In the genomic region with DNA sequence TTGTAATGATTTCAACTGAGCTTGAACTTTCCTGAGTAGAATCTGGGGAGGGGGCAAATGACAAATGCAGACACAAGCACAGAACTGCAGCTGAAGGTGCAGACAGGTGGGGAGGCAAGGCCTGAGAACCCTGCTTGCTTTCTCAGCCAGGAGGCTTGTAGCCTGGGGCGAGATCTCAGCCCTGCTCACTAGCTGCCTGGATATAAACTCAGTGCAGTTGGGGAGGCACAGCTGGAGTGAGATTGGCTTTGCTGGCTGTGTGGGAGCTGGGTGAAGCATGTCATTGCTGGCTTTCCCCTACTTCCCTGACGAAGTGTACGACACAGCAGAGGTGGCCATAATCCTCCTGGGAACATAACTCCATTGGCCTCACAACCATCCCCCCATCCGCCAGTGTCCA, we compare ENCODE assay signal across 30 cellular contexts. TPM values are rescaled to one million over a fixed set of nuclear protein-coding genes. Genes with fewer than 3 reads are reported as not detected.
"Had no signal": no experiment of that assay in that cellular context is flagged by ENCODE, and none has a peak within 500 bp of the region (broad histone marks: within the 10 kb centered on the region; RNA-seq: fewer than 3 reads in every experiment).

No MANE protein-coding gene starts in this region.

- H3K4me1 Mint-ChIP-seq: endodermal cell had no signal

- H3K36me3 ChIP-seq: colonic mucosa, esophagus muscularis mucosa, esophagus squamous epithelium, gastrocnemius medialis, gastroesophageal sphincter, heart left ventricle had no signal

- H3K27me3 ChIP-seq: colonic mucosa, esophagus muscularis mucosa, esophagus squamous epithelium, foreskin keratinocyte, gastrocnemius medialis, gastroesophageal sphincter had no signal

- H3K4me1 ChIP-seq: colonic mucosa, esophagus muscularis mucosa, esophagus squamous epithelium, foreskin keratinocyte, gastrocnemius medialis, gastroesophageal sphincter, heart left ventricle had no signal

- H3K9me3 ChIP-seq: colonic mucosa, esophagus muscularis mucosa, esophagus squamous epithelium, gastrocnemius medialis, gastroesophageal sphincter had no signal

- DNase-seq: colonic mucosa; cortex of kidney; dermis blood vessel endothelial cell; dorsolateral prefrontal cortex; effector CD4-positive, alpha-beta T cell; effector CD8-positive, alpha-beta T cell; effector memory CD4-positive, alpha-beta T cell; effector memory CD8-positive, alpha-beta T cell; endodermal cell; erythroblast; esophagus squamous epithelium; foreskin fibroblast; foreskin keratinocyte; foreskin melanocyte; gastrocnemius medialis; glutamatergic neuron; head of caudate nucleus; heart left ventricle had no signal

- H3K4me3 Mint-ChIP-seq: dendritic cell treated with granulocyte-macrophage colony-stimulating factor and Interleukin-4, amounts not matched to agents 40 ng/mL and 50 ng/mL, for 4 days; effector memory CD8-positive, alpha-beta T cell; endodermal cell had no signal

- H3K9me3 Mint-ChIP-seq: effector memory CD8-positive, alpha-beta T cell had no signal

- H3K27me3 Mint-ChIP-seq: dendritic cell treated with granulocyte-macrophage colony-stimulating factor and Interleukin-4, amounts not matched to agents 40 ng/mL and 50 ng/mL, for 4 days had no signal

- H3K27ac Mint-ChIP-seq: dendritic cell treated with granulocyte-macrophage colony-stimulating factor and Interleukin-4, amounts not matched to agents 40 ng/mL and 50 ng/mL, for 4 days; effector memory CD8-positive, alpha-beta T cell; endodermal cell had no signal

- ATAC-seq: effector memory CD8-positive, alpha-beta T cell; esophagus mucosa; foreskin keratinocyte; gastrocnemius medialis; gastroesophageal sphincter; heart left ventricle had no signal

- H3K27ac ChIP-seq: colonic mucosa, coronary artery, dorsolateral prefrontal cortex, epithelial cell of prostate, esophagus muscularis mucosa, esophagus squamous epithelium, foreskin keratinocyte, gastrocnemius medialis, gastroesophageal sphincter, heart left ventricle had no signal

- H3K4me3 ChIP-seq: colonic mucosa, coronary artery, dorsolateral prefrontal cortex, esophagus muscularis mucosa, esophagus squamous epithelium, gastrocnemius medialis, gastroesophageal sphincter, heart left ventricle had no signal

- FAIRE-seq: colon, endometrium, endothelial cell of umbilical vein, frontal cortex had no signal

RNA-seq across cellular contexts. Expression of gene NEXMIF, which starts 55.5 kb away (rescaled TPM):
- total RNA-seq: dermis blood vessel endothelial cell, endothelial cell of umbilical vein, fibroblast of villous mesenchyme, foreskin keratinocyte, glomerular endothelial cell had no signal
- polyA plus RNA-seq: endothelial cell of umbilical vein, foreskin keratinocyte had no signal
